In the genomic region with DNA sequence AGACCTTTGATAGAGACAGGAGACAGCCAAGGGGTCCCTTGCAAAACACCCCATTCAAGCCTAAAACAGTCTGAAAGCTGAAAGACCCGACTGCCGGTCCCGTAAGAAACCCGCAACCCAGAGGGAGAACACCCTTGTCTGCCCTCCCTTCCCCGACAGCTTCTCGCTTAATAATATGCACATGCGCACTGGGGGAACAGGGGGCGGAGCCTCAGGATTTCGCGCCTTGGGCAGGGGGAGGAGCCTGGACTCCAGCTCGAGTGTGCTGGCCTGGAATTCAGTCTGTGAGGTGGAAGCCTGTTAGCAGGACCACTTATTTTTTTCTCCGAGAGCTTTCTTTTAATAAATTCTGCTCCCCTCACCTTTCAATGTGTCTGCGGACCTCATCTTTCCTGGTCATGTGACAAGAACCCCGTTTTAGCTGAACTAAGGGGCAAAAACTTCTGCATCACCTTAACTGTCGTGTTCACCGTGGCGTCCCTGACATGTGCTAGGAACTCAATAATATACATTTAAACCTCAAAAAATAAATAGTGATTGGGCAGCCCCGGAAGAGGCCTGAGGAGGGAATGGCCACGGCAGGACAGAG, we compare ENCODE assay signal across 9 cellular contexts. TPM values are rescaled to one million over a fixed set of nuclear protein-coding genes. Genes with fewer than 3 reads are reported as not detected.
A peak's percentile ranks its signal among the peaks of the same experiment; 100 is the strongest.
DNase-seq lines count a peak whose midpoint lies in the region; ATAC-seq and TF ChIP-seq lines count a peak whose summit lies in the region.
"Had no signal": no experiment of that assay in that cellular context is flagged by ENCODE, and none has a peak within 500 bp of the region (broad histone marks: within the 10 kb centered on the region; RNA-seq: fewer than 3 reads in every experiment).

No MANE protein-coding gene starts in this region.

- H3K27me3 ChIP-seq in uterus (no peaks in the 10 kb centered on the region), HAP-1 (ENCODE audit: low read depth) (no peaks in the 10 kb centered on the region), Karpas-422 (ENCODE audit: low read length) (no peaks in the 10 kb centered on the region)

- TF ChIP-seq POLR2A in GM10847 (IDR thresholded peaks at IDR 0.05; ENCODE audit: extremely low read depth, insufficient read length): peak; percentile 35
- TF ChIP-seq POLR2A in uterus (IDR thresholded peaks at IDR 0.05): peak; percentile 25 to 57

- H3K4me2 ChIP-seq in Karpas-422 (ENCODE audit: low read depth, low read length, poor library complexity, severe bottlenecking): no peak overlapping the region

- H3K9me2 ChIP-seq in Karpas-422 (replicated peaks; ENCODE audit: insufficient read depth, low read length): no peaks in the 10 kb centered on the region

- H3K4me3 ChIP-seq in fibroblast of villous mesenchyme (ENCODE audit: low read depth, low read length): peak overlapping the region; percentile 50
- H3K4me3 ChIP-seq in uterus: peak overlapping the region in 1 of 2 donors; percentile 22
- no peak overlapping the region for H3K4me3 ChIP-seq in HAP-1
- H3K4me3 ChIP-seq in Karpas-422 (ENCODE audit: low read length): no peak overlapping the region

- in situ Hi-C loops in HAP-1 (cut with MboI; ENCODE audit: low sequenced_read_pairs): no loop called here

- H3K9me3 ChIP-seq in uterus (no peaks in the 10 kb centered on the region), HAP-1 (no peaks in the 10 kb centered on the region), Karpas-422 (ENCODE audit: low read length) (no peaks in the 10 kb centered on the region)

- peak; percentile 49 for ATAC-seq in HG03442 (IDR thresholded peaks at IDR 0.05; ENCODE audit: unreplicated experiment)

- H3K79me2 ChIP-seq in Karpas-422 (ENCODE audit: low read length): no peaks in the 10 kb centered on the region
- H3K79me2 ChIP-seq: parathyroid adenoma had no signal

- H3K4me1 ChIP-seq in uterus: peaks cover 0 to 17% of the 10 kb centered on the region in 2 donors
- no peaks in the 10 kb centered on the region for H3K4me1 ChIP-seq in HAP-1
- no peaks in the 10 kb centered on the region for H3K4me1 ChIP-seq in Karpas-422 (ENCODE audit: low read length)
- H3K4me1 ChIP-seq: parathyroid adenoma had no signal

- TF ChIP-seq CTCF in fibroblast of villous mesenchyme (IDR thresholded peaks at IDR 0.05; ENCODE audit: insufficient read depth, low read depth, low read length) (no peak), uterus (IDR thresholded peaks at IDR 0.05) (no peak)

- intact Hi-C loops in uterus (cut with DNase I; ENCODE audit: low total_unique reads): no loop called here

- H3K36me3 ChIP-seq in uterus (no peaks in the 10 kb centered on the region), HAP-1 (replicated peaks) (no peaks in the 10 kb centered on the region), Karpas-422 (ENCODE audit: insufficient read depth, low read length) (no peaks in the 10 kb centered on the region)

- peak; percentile 76 for DNase-seq in activated CD8-positive, alpha-beta memory T cell treated with anti-CD3 and anti-CD28 coated beads for 24 hours
- DNase-seq in fibroblast of villous mesenchyme (ENCODE audit: low read depth) (peak; percentile 64), putamen (ENCODE audit: low spot score) (peak; percentile 27), uterus (peak; percentile 85 to 86), HAP-1 (ENCODE audit: low spot score in 2 of 2) (no peak), Karpas-422 (no peak)

- H2AFZ ChIP-seq in Karpas-422 (ENCODE audit: low read length): no peak overlapping the region
- H2AFZ ChIP-seq: parathyroid adenoma had no signal

- H3K27ac ChIP-seq in uterus (peak overlapping the region; percentile 85 to 92), Karpas-422 (ENCODE audit: low read length) (no peak overlapping the region)
- H3K27ac ChIP-seq: parathyroid adenoma had no signal

- H3K9ac ChIP-seq in Karpas-422 (ENCODE audit: low read length): no peak overlapping the region
- H3K9ac ChIP-seq: parathyroid adenoma had no signal

- H4K20me1 ChIP-seq in Karpas-422 (ENCODE audit: insufficient read depth, low read depth, low read length): no peaks in the 10 kb centered on the region

RNA-seq across cellular contexts. Expression of gene TNFAIP8L3, which starts 17.0 kb away (rescaled TPM):
- total RNA-seq in fibroblast of villous mesenchyme: 0.43 and 0.64 TPM in 2 replicates
- total RNA-seq in uterus: 100 to 1,000 TPM in 1 of 4 donors, 10 to 100 TPM in 3; 20.0 to 173 (median 43.2) TPM
- total RNA-seq in Karpas-422 (2014; rRNA removed; shearing (Covaris generic); ENCODE audit: low replicate concordance): not detected in 2 replicates

Comparison
In these comparisons a context has a peak if more than half of its experiments do, and no peak if none do; other contexts are left out.
1. DNase-seq: peak in activated CD8-positive, alpha-beta memory T cell treated with anti-CD3 and anti-CD28 coated beads for 24 hours (single experiment), fibroblast of villous mesenchyme (single experiment), putamen (single experiment) and uterus (2 of 2); none in HAP-1 (0 of 2) and Karpas-422 (single experiment).
2. RNA of gene TNFAIP8L3, which starts 17.0 kb away (total RNA-seq): 20.0 to 173 TPM in uterus; 0.43 to 0.64 TPM in fibroblast of villous mesenchyme and not detected in Karpas-422; every median in the first group is over 10 times any median in the second.